In the genomic region with DNA sequence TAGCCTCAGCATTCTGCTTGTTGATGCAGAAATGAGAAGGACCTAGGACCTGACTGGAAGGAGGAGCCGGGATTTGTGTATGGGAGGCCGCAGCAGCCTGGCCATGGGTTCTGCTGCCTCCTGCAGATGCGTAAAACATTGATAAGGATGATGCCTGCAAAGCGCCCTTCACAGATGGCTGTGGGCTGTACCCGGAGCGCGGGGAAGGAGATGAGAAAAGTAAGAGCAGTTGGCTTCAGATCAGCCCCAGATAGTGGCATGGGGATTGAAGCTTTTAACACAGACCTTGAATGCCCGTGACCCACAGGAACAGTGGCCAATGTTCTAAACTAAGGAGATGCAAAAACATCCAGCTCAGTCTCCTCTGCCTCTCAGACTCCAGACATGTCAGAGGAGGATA, we compare ENCODE assay signal across 22 cellular contexts.
DNase-seq lines count a peak whose midpoint lies in the region; ATAC-seq, FAIRE-seq and TF ChIP-seq lines count a peak whose summit lies in the region.
"Had no signal": no experiment of that assay in that cellular context is flagged by ENCODE, and none has a peak within 500 bp of the region (broad histone marks: within the 10 kb centered on the region; RNA-seq: fewer than 3 reads in every experiment).

No MANE protein-coding gene starts in this region.

- peak overlapping the region; percentile 41 for H3K27ac Mint-ChIP-seq in astrocyte (ENCODE audit: unreplicated experiment)
- H3K27ac Mint-ChIP-seq: CD8-positive, alpha-beta T cell had no signal

- H3K27ac ChIP-seq in astrocyte (ENCODE audit: low read depth, low read length) (no peak overlapping the region), mesendoderm (ENCODE audit: low read depth, low read length) (no peak overlapping the region)
- H3K27ac ChIP-seq: SJSA1 had no signal

- no peak overlapping the region for H2BK5ac ChIP-seq in mesendoderm (ENCODE audit: low read length)

- peaks cover 9% of the 10 kb centered on the region for H3K9me3 Mint-ChIP-seq in astrocyte (ENCODE audit: unreplicated experiment)
- H3K9me3 Mint-ChIP-seq: CD8-positive, alpha-beta T cell had no signal

- H4K20me1 ChIP-seq in astrocyte (ENCODE audit: insufficient read depth, low read length) = no peaks in the 10 kb centered on the region

- H3K4me3 Mint-ChIP-seq in astrocyte (ENCODE audit: unreplicated experiment) = no peak overlapping the region
- H3K4me3 Mint-ChIP-seq: CD8-positive, alpha-beta T cell had no signal

- H3K4ac ChIP-seq in mesendoderm (ENCODE audit: low read depth, low read length) = no peak overlapping the region

- no peak overlapping the region for H3K9ac ChIP-seq in astrocyte (ENCODE audit: low read length)
- H3K9ac ChIP-seq in mesendoderm (ENCODE audit: low read length) = no peak overlapping the region

- no peak overlapping the region for H2BK15ac ChIP-seq in mesendoderm (replicated peaks; ENCODE audit: low read depth)

- no CpG with 5 or more reads among the region's 8 CpGs for WGBS in mesendoderm (ENCODE audit: extremely low coverage, insufficient coverage, low lambda C conversion rate)

- no peak overlapping the region for H4K8ac ChIP-seq in mesendoderm (ENCODE audit: low read depth, low read length)

- H3K27me3 ChIP-seq in astrocyte (ENCODE audit: insufficient read depth, low read length) (peaks cover 43% of the 10 kb centered on the region), mesendoderm (ENCODE audit: insufficient read depth, low read length, poor library complexity) (no peaks in the 10 kb centered on the region)

- no peaks in the 10 kb centered on the region for H3K4me1 ChIP-seq in astrocyte (ENCODE audit: insufficient read depth, low read length)
- H3K4me1 ChIP-seq in mesendoderm (ENCODE audit: control insufficient read depth, low read depth, low read length) = no peaks in the 10 kb centered on the region
- H3K4me1 ChIP-seq: SJSA1 had no signal

- peaks cover 2% of the 10 kb centered on the region for H3K36me3 Mint-ChIP-seq in astrocyte (ENCODE audit: low read depth, unreplicated experiment)
- H3K36me3 Mint-ChIP-seq: CD8-positive, alpha-beta T cell had no signal

- H3K4me3 ChIP-seq in astrocyte (ENCODE audit: insufficient read depth, low read depth, low read length) (no peak overlapping the region), mesendoderm (ENCODE audit: low read length) (no peak overlapping the region)
- H3K4me3 ChIP-seq: K562, SJSA1 had no signal

- peaks cover 2% of the 10 kb centered on the region for H3K4me1 Mint-ChIP-seq in astrocyte (ENCODE audit: low read depth, unreplicated experiment)

- no peaks in the 10 kb centered on the region for H3K36me3 ChIP-seq in astrocyte (ENCODE audit: insufficient read depth, low read length)
- H3K36me3 ChIP-seq in mesendoderm (ENCODE audit: control insufficient read depth, insufficient read depth, low read length) = no peaks in the 10 kb centered on the region
- H3K36me3 ChIP-seq: SJSA1 had no signal

- H3K4me2 ChIP-seq in astrocyte (ENCODE audit: low read length) (no peak overlapping the region), mesendoderm (ENCODE audit: low read length) (no peak overlapping the region)

- H3K79me1 ChIP-seq in mesendoderm (ENCODE audit: low read length) = no peaks in the 10 kb centered on the region

- peak; percentile 7 for DNase-seq in NCI-H1694 (lab: John Stamatoyannopoulos, UW)
- DNase-seq in astrocyte (ENCODE audit: low read depth) = no peak
- peak; percentile 50 for DNase-seq in mesendoderm
- DNase-seq in DMS153 treated with DMSO at 0.1 percent for 48 hours (lab: John Stamatoyannopoulos, UW; ENCODE audit: unreplicated experiment) = no peak
- DNase-seq: ACHN; C1 segment of cervical spinal cord; CD8-positive, alpha-beta T cell; DMS53; GDM1; MM.1S; NCI-H1048; NCI-H1417 treated with DMSO at 0.1 percent for 48 hours; NCI-H1930; NCI-H2227 treated with DMSO at 0.1 percent for 48 hours; NCI-H526; OCI-M1 had no signal

- no peak overlapping the region for H3K23ac ChIP-seq in mesendoderm (ENCODE audit: low read length)

- no peak overlapping the region for H3K56ac ChIP-seq in mesendoderm (ENCODE audit: low read length)

- TF ChIP-seq CTCF in astrocyte (IDR thresholded peaks at IDR 0.05; ENCODE audit: insufficient read depth, low read depth, low read length) = no peak

- H2AK5ac ChIP-seq in mesendoderm (ENCODE audit: low read length) = no peak overlapping the region

- H4K5ac ChIP-seq in mesendoderm (ENCODE audit: low read length) = no peak overlapping the region

- peaks cover 64% of the 10 kb centered on the region for H3K27me3 Mint-ChIP-seq in astrocyte (ENCODE audit: low read depth, unreplicated experiment)

- no peak overlapping the region for H3K18ac ChIP-seq in mesendoderm (ENCODE audit: low read length)

- peaks cover 2% of the 10 kb centered on the region for H3K9me3 ChIP-seq in astrocyte (ENCODE audit: insufficient read depth, low read depth, low read length)
- H3K9me3 ChIP-seq: SJSA1 had no signal

- no peaks in the 10 kb centered on the region for H3K79me2 ChIP-seq in astrocyte (ENCODE audit: insufficient read depth, low read length)
- H3K79me2 ChIP-seq in mesendoderm (ENCODE audit: control insufficient read depth, insufficient read depth, low read length) = no peaks in the 10 kb centered on the region

- H2AFZ ChIP-seq in astrocyte (ENCODE audit: low read depth, low read length) = no peak overlapping the region

- no peak overlapping the region for H2BK120ac ChIP-seq in mesendoderm (ENCODE audit: low read depth, low read length)

- FAIRE-seq in astrocyte (lab: Jason Lieb, UNC) = no peak
- FAIRE-seq: K562 had no signal

- ATAC-seq in GM21526 (IDR thresholded peaks at IDR 0.05; ENCODE audit: low FRiP score, unreplicated experiment) = no peak
- no peak for ATAC-seq in GM19351 (IDR thresholded peaks at IDR 0.05; ENCODE audit: unreplicated experiment)
- ATAC-seq in GM18502 (IDR thresholded peaks at IDR 0.05; ENCODE audit: poor library complexity, unreplicated experiment) = no peak
- ATAC-seq: CD8-positive, alpha-beta T cell; K562; Right ventricle myocardium inferior had no signal

Comparison
In these comparisons a context has a peak if more than half of its experiments do, and no peak if none do; other contexts are left out.
1. DNase-seq: peak in NCI-H1694 (single experiment) and mesendoderm (single experiment); none in astrocyte (single experiment) and DMS153 treated with DMSO at 0.1 percent for 48 hours (single experiment).